Comparison of ENCODE assay signal across 8 cellular contexts in genomic region chr6:24910331-24910849, GRCh38. TPM values are rescaled to one million over a fixed set of nuclear protein-coding genes. Genes with fewer than 3 reads are reported as not detected.
DNase-seq lines count a peak whose midpoint lies in the region; ATAC-seq and TF ChIP-seq lines count a peak whose summit lies in the region.

No MANE protein-coding gene starts in this region.

- peak overlapping the region; percentile 89 to 95 (median 93) for H3K4me3 Mint-ChIP-seq in nephron

- H3K4me3 ChIP-seq in GM12875 (ENCODE audit: low read depth, low read length) (peak overlapping the region; percentile 56), epithelial cell of proximal tubule (ENCODE audit: low read depth, low read length) (peak overlapping the region; percentile 53)

- H3K27me3 Mint-ChIP-seq in nephron (ENCODE audit: low read depth): peaks cover 38% of the 10 kb centered on the region

- ATAC-seq in HG02852 (IDR thresholded peaks at IDR 0.05; ENCODE audit: unreplicated experiment): peak; percentile 46

- no peaks in the 10 kb centered on the region for H3K36me3 Mint-ChIP-seq in nephron (ENCODE audit: low read depth)

- H3K4me1 Mint-ChIP-seq in nephron: peaks cover 75% of the 10 kb centered on the region

- TF ChIP-seq CTCF in GM12875 (IDR thresholded peaks at IDR 0.05; ENCODE audit: borderline replicate concordance, insufficient read depth, low read depth, low read length): peak; percentile 38
- no peak for TF ChIP-seq CTCF in epithelial cell of proximal tubule (conservative IDR thresholded peaks at IDR 0.05; ENCODE audit: low read depth, low read length)
- no peak for TF ChIP-seq CTCF in nephron (IDR thresholded peaks at IDR 0.05; ENCODE audit: unreplicated experiment in 3 of 3)

- DNase-seq in activated CD4-positive, alpha-beta T cell treated with anti-CD3 and anti-CD28 coated beads for 48 hours: peak; percentile 57
- no peak for DNase-seq in epithelial cell of proximal tubule (ENCODE audit: low read depth)
- DNase-seq in superior temporal gyrus (ENCODE audit: extremely low spot score): no peak
- DNase-seq in occipital lobe (lab: John Stamatoyannopoulos, UW): no peak
- DNase-seq in epidermal melanocyte (ENCODE audit: insufficient read length, low spot score): no peak

- no peaks in the 10 kb centered on the region for H3K9me3 Mint-ChIP-seq in nephron

- peak overlapping the region; percentile 35 to 61 (median 54) for H3K27ac Mint-ChIP-seq in nephron

RNA-seq across cellular contexts. Expression of gene RIPOR2, which starts 25.4 kb away (rescaled TPM):
- total RNA-seq in epithelial cell of proximal tubule (under 0.01 and 1.6 TPM in 2 replicates), occipital lobe (17.8 TPM)
